ENCODE assay signal across 21 cellular contexts in genomic region chrY:12296460-12296859, GRCh38.
A peak's percentile ranks its signal among the peaks of the same experiment; 100 is the strongest.
DNase-seq lines count a peak whose midpoint lies in the region; ATAC-seq and TF ChIP-seq lines count a peak whose summit lies in the region.
"Had no signal": no experiment of that assay in that cellular context is flagged by ENCODE, and none has a peak within 500 bp of the region (broad histone marks: within the 10 kb centered on the region; RNA-seq: fewer than 3 reads in every experiment).

No MANE protein-coding gene starts in this region.

- DNase-seq in NCI-H2171 treated with DMSO at 0.1 percent for 48 hours (lab: John Stamatoyannopoulos, UW), result peak; percentile 27
- no peak for DNase-seq in NCI-H2171 (lab: John Stamatoyannopoulos, UW)
- DNase-seq in RWPE2 (ENCODE audit: low spot score), result no peak
- DNase-seq in epithelial cell of prostate (ENCODE audit: low read depth, low spot score), result peak; percentile 40
- DNase-seq in NAMALWA (ENCODE audit: low spot score), result no peak
- DNase-seq in EL, result no peak
- no peak for DNase-seq in NCI-H774 (lab: John Stamatoyannopoulos, UW)
- DNase-seq: Caco-2; CD4-positive, CD25-positive, alpha-beta regulatory T cell; CD8-positive, alpha-beta T cell; DMS153; DND-41; GDM1; H9; HFFc6 had no signal

- H3K4me3 ChIP-seq in RWPE2 (ENCODE audit: severe bottlenecking), result no peak overlapping the region
- H3K4me3 ChIP-seq: BLaER1, GM23338 had no signal

- no peaks in the 10 kb centered on the region for H3K27me3 ChIP-seq in RWPE2 (ENCODE audit: insufficient read depth, poor library complexity, severe bottlenecking)
- H3K27me3 ChIP-seq: BLaER1 had no signal

- TF ChIP-seq CTCF in RWPE2 (IDR thresholded peaks at IDR 0.05; ENCODE audit: poor library complexity, severe bottlenecking), result no peak

- no peaks in the 10 kb centered on the region for H3K9me3 ChIP-seq in RWPE2 (ENCODE audit: severe bottlenecking)
- H3K9me3 ChIP-seq: BLaER1, Caco-2 had no signal

- peaks cover 10% of the 10 kb centered on the region for H3K4me1 ChIP-seq in RWPE2 (ENCODE audit: insufficient read depth, poor library complexity, severe bottlenecking)
- H3K4me1 ChIP-seq: BLaER1, Caco-2 had no signal

- no peaks in the 10 kb centered on the region for H3K36me3 ChIP-seq in RWPE2 (ENCODE audit: low read depth)
- H3K36me3 ChIP-seq: BLaER1 had no signal

- ATAC-seq in RWPE2 (ENCODE audit: low read depth) (peak; percentile 25; the same call in 1 of the 3 replicates), HG02884 (IDR thresholded peaks at IDR 0.05; ENCODE audit: unreplicated experiment) (no peak)
- ATAC-seq: CD8-positive, alpha-beta T cell; GM23338; HCT116 had no signal

- H3K27ac ChIP-seq in RWPE2 (ENCODE audit: poor library complexity, severe bottlenecking), result peak overlapping the region; percentile 21
- H3K27ac ChIP-seq in epithelial cell of prostate, result peak overlapping the region; percentile 71
- H3K27ac ChIP-seq: 22Rv1, BLaER1, C4-2B had no signal

Comparison
In these comparisons a context has a peak if more than half of its experiments do, and no peak if none do; other contexts are left out.
1. DNase-seq: peak in NCI-H2171 treated with DMSO at 0.1 percent for 48 hours (single experiment) and epithelial cell of prostate (single experiment); none in NCI-H2171 (single experiment), RWPE2 (single experiment), NAMALWA (single experiment), EL (single experiment) and NCI-H774 (single experiment).